Comparison of ENCODE assay signal across 8 cellular contexts in genomic region chr17:82217530-82218204, GRCh38. TPM values are rescaled to one million over a fixed set of nuclear protein-coding genes. Genes with fewer than 3 reads are reported as not detected.
DNase-seq lines count a peak whose midpoint lies in the region; ATAC-seq and TF ChIP-seq lines count a peak whose summit lies in the region.

No MANE protein-coding gene starts in this region.

- peak overlapping the region; percentile 96 for H3K27ac ChIP-seq in ACC112 (ENCODE audit: low read depth, low read length)
- H3K27ac ChIP-seq in breast epithelium: peak overlapping the region; percentile 57 to 78
- H3K27ac ChIP-seq in lung (ENCODE audit: low read depth in 1 of 2, low read length in 1 of 2): peak overlapping the region; percentile 46 to 91

- H3K4me3 ChIP-seq in ACC112 (ENCODE audit: low read depth, low read length) (peak overlapping the region; percentile 57), breast epithelium (no peak overlapping the region), lung (no peak overlapping the region)

- TF ChIP-seq POLR2A in breast epithelium (IDR thresholded peaks at IDR 0.05): no peak

- H3K4me1 ChIP-seq in ACC112 (ENCODE audit: control insufficient read depth, insufficient read depth, low read length, unreplicated experiment) (peaks cover 48% of the 10 kb centered on the region), breast epithelium (peaks cover 10 to 16% of the 10 kb centered on the region in 2 donors), lung (ENCODE audit: control insufficient read depth in 2 of 2, insufficient read depth in 2 of 2, low read length in 2 of 2) (peaks cover 0 to 24% of the 10 kb centered on the region in 2 donors)

- no peak overlapping the region for H2AFZ ChIP-seq in ACC112 (ENCODE audit: low read length, unreplicated experiment)

- DNase-seq in M059J (ENCODE audit: low read depth) (peak; percentile 97), breast epithelium (ENCODE audit: low spot score in 2 of 2) (no peak), lung (ENCODE audit: low spot score) (no peak), GM19238 (ENCODE audit: insufficient read length, low spot score) (no peak), NCI-H1436 (lab: John Stamatoyannopoulos, UW) (no peak), NAMALWA (ENCODE audit: low spot score) (no peak)

- H3K9me3 ChIP-seq in breast epithelium (no peaks in the 10 kb centered on the region), lung (ENCODE audit: control insufficient read depth in 2 of 2, insufficient read depth in 1 of 2, low read length in 1 of 2) (no peaks in the 10 kb centered on the region)

- peaks cover 16% of the 10 kb centered on the region for H3K79me2 ChIP-seq in ACC112 (ENCODE audit: control insufficient read depth, insufficient read depth, low read length, unreplicated experiment)

- TF ChIP-seq CTCF in breast epithelium (IDR thresholded peaks at IDR 0.05) (no peak), lung (IDR thresholded peaks at IDR 0.05; ENCODE audit: control extremely low read depth, extremely low read depth) (no peak)

- H3K27me3 ChIP-seq in ACC112 (ENCODE audit: insufficient read depth, low read length) (no peaks in the 10 kb centered on the region), breast epithelium (no peaks in the 10 kb centered on the region), lung (ENCODE audit: control insufficient read depth, insufficient read depth) (no peaks in the 10 kb centered on the region)

- H3K36me3 ChIP-seq in ACC112 (ENCODE audit: insufficient read depth, low read length) (no peaks in the 10 kb centered on the region), breast epithelium (no peaks in the 10 kb centered on the region), lung (ENCODE audit: control insufficient read depth in 2 of 2, insufficient read depth in 2 of 2, low read length in 2 of 2) (no peaks in the 10 kb centered on the region)

- WGBS in lung, 2 donors: 35 to 55% methylated on average over 21 of the region's 21 CpGs

- ATAC-seq in lung (ENCODE audit: insufficient read depth, low FRiP score): peak; percentile 7
- no peak for ATAC-seq in GM21423 (IDR thresholded peaks at IDR 0.05; ENCODE audit: unreplicated experiment)

- intact Hi-C loops in breast epithelium (cut with DNase I; ENCODE audit: low total_unique reads): no loop called here

RNA-seq across cellular contexts. Expression of gene CCDC57, which starts 5.0 kb away (rescaled TPM):
- total RNA-seq in M059J (2014; rRNA removed; shearing (Covaris generic)): 0.91 and 3.4 TPM in 2 replicates
- total RNA-seq in breast epithelium (10 to 100 TPM; 13.4 to 56.9 (median 52.8) TPM), lung (10 to 100 TPM; 33.2 to 89.4 TPM)
- polyA plus RNA-seq in lung: 100 to 1,000 TPM in 1 of 2 donors, 10 to 100 TPM in 1; 60.4 to 128 TPM

RNA-seq across cellular contexts. Expression of gene SLC16A3, which starts 11.2 kb away (rescaled TPM):
- total RNA-seq in M059J (2014; rRNA removed; shearing (Covaris generic)): 48.1 and 84.8 TPM in 2 replicates
- total RNA-seq in breast epithelium (10 to 100 TPM; 10.2 to 22.6 (median 17.3) TPM), lung (100 to 1,000 TPM in 1 of 2 donors, 10 to 100 TPM in 1; 31.0 to 154 TPM)
- 100 to 1,000 TPM in 1 of 2 donors, 10 to 100 TPM in 1; 33.2 to 309 TPM for polyA plus RNA-seq in lung

RNA-seq across cellular contexts. Expression of gene CSNK1D, which starts 55.8 kb away (rescaled TPM):
- 41.6 and 43.7 TPM in 2 replicates for total RNA-seq in M059J (2014; rRNA removed; shearing (Covaris generic))
- 10 to 100 TPM; 50.7 to 85.9 (median 75.2) TPM for total RNA-seq in breast epithelium
- 100 to 1,000 TPM in 1 of 2 donors, 10 to 100 TPM in 1; 72.7 to 160 TPM for total RNA-seq in lung
- polyA plus RNA-seq in lung: 100 to 1,000 TPM; 110 to 137 TPM
